In the genomic region with DNA sequence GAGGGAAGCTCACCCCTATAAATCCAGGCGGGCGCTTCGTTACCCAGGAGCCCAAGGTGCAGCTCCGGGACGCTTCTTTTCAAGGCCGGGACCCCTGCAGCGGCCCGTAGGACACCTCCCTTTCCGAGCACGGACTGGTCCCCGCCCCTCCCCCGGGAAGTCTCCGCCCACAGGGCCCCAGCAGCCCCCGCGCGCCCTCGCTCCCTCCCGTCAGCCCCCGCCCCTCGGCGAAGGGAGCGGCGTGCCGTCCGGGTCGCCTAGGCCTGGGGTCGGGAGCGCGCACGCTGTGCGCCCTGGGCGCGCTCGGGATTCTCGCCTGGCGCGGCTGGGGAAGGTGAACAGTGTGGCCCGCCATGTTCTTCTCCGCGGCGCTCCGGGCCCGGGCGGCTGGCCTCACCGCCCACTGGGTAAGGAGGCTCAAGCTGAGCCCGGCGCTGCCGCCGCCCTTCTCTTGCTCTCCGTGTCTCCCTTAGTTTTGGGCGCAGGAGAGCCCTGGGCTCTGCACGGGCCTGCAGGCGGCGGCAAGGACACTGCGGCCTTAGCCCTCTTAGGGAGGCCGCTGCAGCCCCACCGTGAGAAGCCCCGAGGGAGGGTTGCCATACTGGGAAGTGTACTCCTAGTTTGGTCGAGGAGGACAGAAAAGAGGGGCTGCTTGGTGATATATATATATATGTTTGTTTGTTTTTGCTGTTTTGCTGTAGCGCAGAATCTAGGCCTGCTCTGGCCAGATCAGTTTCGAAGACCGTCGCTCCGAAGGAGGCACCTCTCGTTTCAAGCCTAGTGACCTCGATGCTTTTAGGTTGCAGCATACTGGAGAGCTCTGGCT, we compare ENCODE assay signal across 8 cellular contexts. TPM values are rescaled to one million over a fixed set of nuclear protein-coding genes. Genes with fewer than 3 reads are reported as not detected.
DNase-seq lines count a peak whose midpoint lies in the region; ATAC-seq and TF ChIP-seq lines count a peak whose summit lies in the region.

A gene (plus strand): TSS at position 309 of the 826 bp plus-strand sequence. CDS start 45 bp downstream, at position 354.

- H3F3A ChIP-seq in PC-3 (ENCODE audit: low read length, unreplicated experiment) = no peaks in the 10 kb centered on the region

- POLR2A ChIA-PET in PC-3 (lab: Charles Lee; ENCODE audit: unreplicated experiment) = interaction anchor here (0.7 to 1.2 kb wide), 2 partner anchors 35 to 78 kb away, joined by 3 to 5 read pairs; no protein-coding TSS in a partner anchor

- DNase-seq in DMS153 treated with DMSO at 0.1 percent for 48 hours (lab: John Stamatoyannopoulos, UW; ENCODE audit: unreplicated experiment) (peak; percentile 5), PC-3 (peak; percentile 97), activated T-cell treated with anti-CD3 and anti-CD28 coated beads for 48 hours (ENCODE audit: low read depth) (peak; percentile 99), epithelial cell of prostate (ENCODE audit: low read depth, low spot score) (peak; percentile 73), mucosa of descending colon (peak; percentile 98 to 99 (median 99))
- peak; percentile 92 for DNase-seq in Jurkat, Clone E6-1 (ENCODE audit: low read depth, low spot score)
- DNase-seq in stimulated activated CD8-positive, alpha-beta memory T cell treated with anti-CD3 and anti-CD28 coated beads, Interleukin-4, amount 100 ng/mL, for 1 hour (ENCODE audit: low read depth in 2 of 2, low spot score in 1 of 2) = peak; percentile 96 to 97

- CTCF ChIA-PET in PC-3 (lab: Charles Lee) = interaction anchor here (1.1 to 2.1 kb wide), 4 partner anchors 29 to 232 kb away, joined by 3 to 11 read pairs (median 4); a partner anchor contains a TSS

- peak within 1 kb of the TSS; percentile 97 for H3K9ac ChIP-seq in PC-3 (ENCODE audit: low read length)

- H3K4me3 ChIP-seq in Jurkat, Clone E6-1 (ENCODE audit: low read length) = peak within 1 kb of the TSS; percentile 82
- peak within 1 kb of the TSS; percentile 73 for H3K4me3 ChIP-seq in PC-3 (ENCODE audit: low read length)
- H3K4me3 ChIP-seq in mucosa of descending colon = peak within 1 kb of the TSS; percentile 35

- TSS peak; percentile 35 for BruUV-seq in PC-3 (replicated peaks; lab: Mats Ljungman, UMichigan)

- H3K9me2 ChIP-seq in PC-3 (replicated peaks; ENCODE audit: low read length) = no peaks in the 10 kb centered on the region

- H3K27ac ChIP-seq in PC-3 (ENCODE audit: low read length) (peak within 1 kb of the TSS; percentile 80), epithelial cell of prostate (peak within 1 kb of the TSS; percentile 91)

- ATAC-seq in GM21717 (IDR thresholded peaks at IDR 0.05; ENCODE audit: unreplicated experiment) (peak; percentile 85), PC-3 (peak; percentile 81), mucosa of descending colon (peak; percentile 98)

- TF ChIP-seq CTCF in PC-3 (conservative IDR thresholded peaks at IDR 0.05; ENCODE audit: low read depth, low read length) (no peak), mucosa of descending colon (IDR thresholded peaks at IDR 0.05) (no peak)

- peaks cover 51% of the 10 kb centered on the region for H3K79me2 ChIP-seq in PC-3 (ENCODE audit: low read length)

- H3K36me3 ChIP-seq in PC-3 (ENCODE audit: low read depth, low read length) = peaks cover 7% of the 10 kb centered on the region; the same call in 1 of the 2 replicates
- no peaks in the 10 kb centered on the region for H3K36me3 ChIP-seq in mucosa of descending colon (ENCODE audit: low read depth)

- peaks cover 37% of the 10 kb centered on the region for H4K20me1 ChIP-seq in PC-3 (ENCODE audit: low read length)

- H3K4me2 ChIP-seq in PC-3 (ENCODE audit: low read length) = peak within 1 kb of the TSS; percentile 91

- peak within 1 kb of the TSS; percentile 92 for H2AFZ ChIP-seq in PC-3 (ENCODE audit: low read length)

- H3K9me3 ChIP-seq in PC-3 (ENCODE audit: low read length) (no peaks in the 10 kb centered on the region), mucosa of descending colon (no peaks in the 10 kb centered on the region)

- intact Hi-C loops in PC-3 (cut with micrococcal nuclease) (loop anchor here (1.0 kb wide), 3 partner anchors 8 to 412 kb away; no protein-coding TSS in a partner anchor), mucosa of descending colon (cut with DNase I, micrococcal nuclease) (no loop called here)

- H3K4me1 ChIP-seq in PC-3 (ENCODE audit: insufficient read depth, low read length) (peaks cover 53% of the 10 kb centered on the region), mucosa of descending colon (ENCODE audit: low read depth) (peaks cover 47% of the 10 kb centered on the region)

- no peaks in the 10 kb centered on the region for H3K27me3 ChIP-seq in PC-3 (ENCODE audit: low read length)

RNA-seq across cellular contexts. Expression of the gene that starts here (rescaled TPM):
- polyA plus RNA-seq in Jurkat, Clone E6-1 (2012; ENCODE audit: insufficient read depth, insufficient read length) = 350 TPM
- total RNA-seq in PC-3 (2014; rRNA removed) (188 and 272 TPM in 2 replicates), mucosa of descending colon (100 to 1,000 TPM; 146 to 199 (median 163) TPM)

Comparison
In these comparisons a context has a peak if more than half of its experiments do, and no peak if none do; other contexts are left out.
1. Peak in every context shown above with its lines: DNase-seq, ATAC-seq, H3K4me3 ChIP-seq and H3K27ac ChIP-seq.
2. DNase-seq: peak in every context shown above with its lines; median percentile 99 in activated T-cell treated with anti-CD3 and anti-CD28 coated beads for 48 hours; 99 in mucosa of descending colon; 97 in PC-3; 96 in stimulated activated CD8-positive, alpha-beta memory T cell treated with anti-CD3 and anti-CD28 coated beads, Interleukin-4, amount 100 ng/mL, for 1 hour; 92 in Jurkat, Clone E6-1; 73 in epithelial cell of prostate; 5 in DMS153 treated with DMSO at 0.1 percent for 48 hours.